ENCODE assay signal across 8 cellular contexts in genomic region chr1:154327466-154328317, GRCh38. TPM values are rescaled to one million over a fixed set of nuclear protein-coding genes. Genes with fewer than 3 reads are reported as not detected.
DNase-seq lines count a peak whose midpoint lies in the region; ATAC-seq and TF ChIP-seq lines count a peak whose summit lies in the region.

No MANE protein-coding gene starts in this region.

- peaks cover 20% of the 10 kb centered on the region for H4K20me1 ChIP-seq in SK-N-SH (ENCODE audit: insufficient read depth)
- H4K20me1 ChIP-seq in neural cell (ENCODE audit: insufficient read depth) = no peaks in the 10 kb centered on the region

- TF ChIP-seq CTCF in SK-N-SH (IDR thresholded peaks at IDR 0.05) (no peak), neural cell (IDR thresholded peaks at IDR 0.05; ENCODE audit: poor library complexity, severe bottlenecking) (no peak)

- H3K9me3 ChIP-seq in SK-N-SH = no peaks in the 10 kb centered on the region
- H3K9me3 ChIP-seq in neural cell (ENCODE audit: low read length) = no peaks in the 10 kb centered on the region

- TF ChIP-seq RAD21 in SK-N-SH (IDR thresholded peaks at IDR 0.05; ENCODE audit: low read length) (no peak), neural cell (conservative IDR thresholded peaks at IDR 0.05) (no peak)

- CTCF ChIA-PET in SK-N-SH (lab: Yijun Ruan, JAX) = interaction anchor here (0.9 to 6.3 kb wide), 10 partner anchors 8 to 129 kb away, joined by 3 to 99 read pairs (median 10); partner anchors contain the start of genes HAX1 and IL6R

- peaks cover 21 to 38% of the 10 kb centered on the region in 2 experiments; a peak in 3 of 4 replicates for H3K4me1 ChIP-seq in SK-N-SH (ENCODE audit: control insufficient read depth in 1 of 2, insufficient read depth in 2 of 2, low read depth in 1 of 2, low read length in 1 of 2)

- H3K27ac ChIP-seq in SK-N-SH (ENCODE audit: low read depth in 2 of 2, low read length in 1 of 2) (peak overlapping the region; percentile 16 to 26; a peak in 2 of 4 replicates), neural cell (ENCODE audit: low read length) (peak overlapping the region; percentile 77)

- H3K9me2 ChIP-seq in SK-N-SH (no peaks in the 10 kb centered on the region), neural cell (ENCODE audit: insufficient read depth, low read length) (no peaks in the 10 kb centered on the region)

- H3F3A ChIP-seq in SK-N-SH (replicated peaks; ENCODE audit: insufficient read depth) (peaks cover 11% of the 10 kb centered on the region), neural cell (ENCODE audit: insufficient read depth, low read length, poor library complexity, severe bottlenecking) (no peaks in the 10 kb centered on the region)

- peaks cover 21 to 28% of the 10 kb centered on the region in 2 experiments for H3K36me3 ChIP-seq in SK-N-SH (replicated peaks in 1 of 2; ENCODE audit: control insufficient read depth in 1 of 2, insufficient read depth in 2 of 2, low read length in 1 of 2)
- H3K36me3 ChIP-seq in neural cell (ENCODE audit: insufficient read depth, low read length) = peaks cover 5% of the 10 kb centered on the region

- WGBS in SK-N-SH (ENCODE audit: low lambda C conversion rate) = 85% methylated on average over 5 of the region's 5 CpGs

- H3K4me2 ChIP-seq in SK-N-SH (peak overlapping the region; percentile 91), neural cell (ENCODE audit: low read length) (peak overlapping the region; percentile 64)

- peak overlapping the region; percentile 49 to 57 for H3K4me3 ChIP-seq in SK-N-SH (ENCODE audit: low read depth in 2 of 2, low read length in 1 of 2)
- H3K4me3 ChIP-seq in neural cell (ENCODE audit: low read length) = peak overlapping the region; percentile 96

- POLR2A ChIA-PET in SK-N-SH (lab: Yijun Ruan, JAX) = interaction anchor here (1.3 kb wide), 1 partner anchor 107 kb away, joined by 4 read pairs; the partner anchor contains the start of gene UBAP2L

- peaks cover 38% of the 10 kb centered on the region for H3K79me2 ChIP-seq in SK-N-SH (ENCODE audit: insufficient read depth)
- H3K79me2 ChIP-seq in neural cell (replicated peaks; ENCODE audit: insufficient read depth, low read length) = peaks cover 19% of the 10 kb centered on the region

- no peak for DNase-seq in SK-N-SH
- peak; percentile 82 for DNase-seq in NCI-H69 (lab: John Stamatoyannopoulos, UW)
- DNase-seq in dermis blood vessel endothelial cell = peak; percentile 78
- no peak for DNase-seq in GM19238 (ENCODE audit: insufficient read length, low spot score)
- no peak for DNase-seq in medulla oblongata (ENCODE audit: extremely low spot score)

- no peaks in the 10 kb centered on the region; the same call in 1 of the 2 replicates for H3K27me3 ChIP-seq in SK-N-SH (ENCODE audit: insufficient read depth)
- H3K27me3 ChIP-seq in neural cell (ENCODE audit: insufficient read depth, low read depth, low read length) = no peaks in the 10 kb centered on the region

- H3K9ac ChIP-seq in SK-N-SH (no peak overlapping the region), neural cell (ENCODE audit: low read length) (peak overlapping the region; percentile 82)

- ATAC-seq in SK-N-SH treated with all-trans-retinoic acid at 6 μM for 48 hours (no peak), GM19455 (IDR thresholded peaks at IDR 0.05; ENCODE audit: unreplicated experiment) (no peak)

- no peak overlapping the region; the same call in 1 of the 2 replicates for H2AFZ ChIP-seq in SK-N-SH (ENCODE audit: low read depth)
- H2AFZ ChIP-seq in neural cell (ENCODE audit: low read depth, low read length) = no peak overlapping the region

- TF ChIP-seq EP300 in SK-N-SH (IDR thresholded peaks at IDR 0.05; ENCODE audit: borderline replicate concordance in 1 of 2, low read depth in 1 of 2, low read length in 1 of 2) (no peak), neural cell (conservative IDR thresholded peaks at IDR 0.05; ENCODE audit: poor library complexity, severe bottlenecking) (no peak)

TF ChIP-seq in SK-N-SH, 30 proteins besides CTCF, POLR2A, EP300 and RAD21 (continues in another document):
- TF ChIP-seq JUND (IDR thresholded peaks at IDR 0.05) = no peak
- no peak for TF ChIP-seq RCOR1 (IDR thresholded peaks at IDR 0.05; ENCODE audit: low read length)
- TF ChIP-seq SMC3 (IDR thresholded peaks at IDR 0.05; ENCODE audit: low read depth, low read length) = no peak
- TF ChIP-seq GATA2 (CRISPR knock-in tag; IDR thresholded peaks at IDR 0.05) = no peak
- TF ChIP-seq NFIC (IDR thresholded peaks at IDR 0.05; ENCODE audit: borderline replicate concordance) = no peak
- TF ChIP-seq FOSL2 (IDR thresholded peaks at IDR 0.05; ENCODE audit: borderline replicate concordance, low read depth) = no peak
- no peak for TF ChIP-seq RXRA (IDR thresholded peaks at IDR 0.05; ENCODE audit: borderline replicate concordance, low read depth)
- no peak for TF ChIP-seq TAF1 (IDR thresholded peaks at IDR 0.05; ENCODE audit: borderline replicate concordance, low read depth, low read length)

TF ChIP-seq in SK-N-SH treated with all-trans-retinoic acid at 6 μM for 48 hours, 23 proteins besides CTCF, POLR2A, EP300 and RAD21 (continues in another document):
- TF ChIP-seq ZNF8 (CRISPR knock-in tag; IDR thresholded peaks at IDR 0.05) (no peak), ISL1 (CRISPR knock-in tag; IDR thresholded peaks at IDR 0.05) (no peak), PPARA (CRISPR knock-in tag; IDR thresholded peaks at IDR 0.05; ENCODE audit: borderline replicate concordance) (no peak), ZNF565 (CRISPR knock-in tag; conservative IDR thresholded peaks at IDR 0.05; ENCODE audit: low read depth) (no peak), ESRRG (CRISPR knock-in tag; IDR thresholded peaks at IDR 0.05) (no peak), CSDC2 (CRISPR knock-in tag; IDR thresholded peaks at IDR 0.05) (no peak), SNAI2 (CRISPR knock-in tag; IDR thresholded peaks at IDR 0.05) (no peak), POU6F1 (CRISPR knock-in tag; IDR thresholded peaks at IDR 0.05; ENCODE audit: borderline replicate concordance, low read depth) (no peak), GLIS3 (CRISPR knock-in tag; IDR thresholded peaks at IDR 0.05) (no peak), ZNF70 (CRISPR knock-in tag; IDR thresholded peaks at IDR 0.05) (no peak)

TF ChIP-seq in neural cell, 6 proteins besides CTCF, POLR2A, EP300 and RAD21:
- TF ChIP-seq REST (IDR thresholded peaks at IDR 0.05; ENCODE audit: borderline replicate concordance) = no peak
- no peak for TF ChIP-seq TAF1 (IDR thresholded peaks at IDR 0.05; ENCODE audit: low read depth)
- no peak for TF ChIP-seq SMC3 (conservative IDR thresholded peaks at IDR 0.05; ENCODE audit: poor library complexity)
- no peak for TF ChIP-seq MXI1 (conservative IDR thresholded peaks at IDR 0.05; ENCODE audit: poor library complexity, severe bottlenecking)
- no peak for TF ChIP-seq POLR2AphosphoS5 (IDR thresholded peaks at IDR 0.05)
- no peak for TF ChIP-seq EZH2 (IDR thresholded peaks at IDR 0.05; ENCODE audit: borderline replicate concordance, insufficient read depth, low read length, poor library complexity, severe bottlenecking)

RNA-seq across cellular contexts. Expression of gene ATP8B2, which starts 2.4 kb away (rescaled TPM):
- polyA plus RNA-seq in SK-N-SH (2012; rRNA removed) (42.7 and 50.7 TPM in 2 replicates), neural cell (71.3 and 86.9 TPM in 2 replicates)
- 29.9 and 42.8 TPM in 2 replicates for polyA plus RNA-seq in SK-N-SH (2012; cell fraction: cytosol; rRNA removed)
- polyA plus RNA-seq in SK-N-SH (2012; cell fraction: nucleus; rRNA removed) = 71.3 and 72.5 TPM in 2 replicates
- total RNA-seq in dermis blood vessel endothelial cell = 90.0 and 108 TPM in 2 replicates
- 63.2 and 76.4 TPM in 2 replicates for polyA minus RNA-seq in neural cell

RNA-seq across cellular contexts. Expression of gene AQP10, which starts 6.8 kb away (rescaled TPM):
- polyA plus RNA-seq in SK-N-SH (2012; rRNA removed) = 0.02 and 0.13 TPM in 2 replicates
- 0.01 and 0.09 TPM in 2 replicates for polyA plus RNA-seq in SK-N-SH (2012; cell fraction: cytosol; rRNA removed)
- polyA plus RNA-seq in SK-N-SH (2012; cell fraction: nucleus; rRNA removed) = 0.04 and 0.09 TPM in 2 replicates
- not detected in 2 replicates for total RNA-seq in dermis blood vessel endothelial cell
- not detected in 2 replicates for polyA plus RNA-seq in neural cell
- 0.49 TPM in 1 of 2 replicates, not detected in the other for polyA minus RNA-seq in neural cell

RNA-seq across cellular contexts. Expression of gene HAX1, which starts 55.3 kb away (rescaled TPM):
- polyA plus RNA-seq in SK-N-SH (2012; rRNA removed) = 74.1 and 106 TPM in 2 replicates
- polyA plus RNA-seq in SK-N-SH (2012; cell fraction: cytosol; rRNA removed) = 69.9 and 85.7 TPM in 2 replicates
- 88.9 and 96.0 TPM in 2 replicates for polyA plus RNA-seq in SK-N-SH (2012; cell fraction: nucleus; rRNA removed)
- 69.9 and 99.0 TPM in 2 replicates for total RNA-seq in dermis blood vessel endothelial cell
- polyA plus RNA-seq in neural cell = 126 and 155 TPM in 2 replicates
- polyA minus RNA-seq in neural cell = 67.2 and 71.2 TPM in 2 replicates

Comparison
In these comparisons a context has a peak if more than half of its experiments do, and no peak if none do; other contexts are left out.
1. DNase-seq: peak in NCI-H69 (single experiment) and dermis blood vessel endothelial cell (single experiment); none in SK-N-SH (single experiment), GM19238 (single experiment) and medulla oblongata (single experiment).